ENCODE assay signal across 7 cellular contexts in the genomic region with DNA sequence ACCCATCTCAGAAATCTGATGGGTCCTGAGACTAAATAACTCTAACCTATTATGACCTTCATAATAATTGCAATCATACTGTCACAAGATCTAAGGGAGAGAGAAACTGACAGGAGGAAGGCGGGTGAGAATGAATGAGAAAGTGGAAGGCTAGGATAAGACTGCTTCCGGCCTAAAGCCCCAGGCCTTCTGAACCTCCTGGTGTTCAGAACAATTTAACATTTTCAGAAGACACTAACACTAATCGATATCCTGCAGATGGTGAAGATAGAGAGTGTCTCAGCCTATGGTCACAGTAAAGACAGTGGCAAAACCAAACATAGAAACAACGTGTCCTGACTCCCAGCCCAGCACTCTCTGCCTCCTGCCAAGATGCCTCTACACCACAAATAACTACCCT. TPM values are rescaled to one million over a fixed set of nuclear protein-coding genes. Genes with fewer than 3 reads are reported as not detected.
DNase-seq lines count a peak whose midpoint lies in the region; ATAC-seq, FAIRE-seq and TF ChIP-seq lines count a peak whose summit lies in the region.

No MANE protein-coding gene starts in this region.

- peaks cover 32% of the 10 kb centered on the region for H3K4me1 Mint-ChIP-seq in glutamatergic neuron (ENCODE audit: low read depth, unreplicated experiment)

- H3K27me3 ChIP-seq in H7 (ENCODE audit: control insufficient read depth, insufficient read depth, low read length): no peaks in the 10 kb centered on the region; the same call in 1 of the 2 replicates
- no peaks in the 10 kb centered on the region for H3K27me3 ChIP-seq in small intestine (ENCODE audit: control insufficient read depth in 2 of 2, insufficient read depth in 2 of 2, low read length in 2 of 2)

- H3K27ac Mint-ChIP-seq in glutamatergic neuron (ENCODE audit: unreplicated experiment): peak overlapping the region; percentile 100

- TF ChIP-seq CTCF in VCaP (conservative IDR thresholded peaks at IDR 0.05) (no peak), glutamatergic neuron (IDR thresholded peaks at IDR 0.05; ENCODE audit: partially characterized antibody, unreplicated experiment) (no peak), RWPE1 (conservative IDR thresholded peaks at IDR 0.05; ENCODE audit: low read depth) (no peak)

- FAIRE-seq in small intestine (lab: Jason Lieb, UNC): no peak

- peaks cover 11% of the 10 kb centered on the region for H3K27me3 Mint-ChIP-seq in glutamatergic neuron (ENCODE audit: unreplicated experiment)

- H3K4me3 ChIP-seq in H7 (ENCODE audit: insufficient read depth, low read depth, low read length) (peak overlapping the region; percentile 97), small intestine (ENCODE audit: low read depth in 1 of 2, low read length in 2 of 2) (peak overlapping the region; percentile 76 to 89)

- no peaks in the 10 kb centered on the region for H3K9me3 ChIP-seq in small intestine (ENCODE audit: control insufficient read depth, low read depth)

- H3K4me3 Mint-ChIP-seq in glutamatergic neuron (ENCODE audit: unreplicated experiment): peak overlapping the region; percentile 92

- POLR2A ChIA-PET in RWPE1 (lab: Yijun Ruan, JAX; ENCODE audit: low non-redundant PET): no interaction called here

- H3K27ac ChIP-seq in VCaP (peak overlapping the region; percentile 94), small intestine (ENCODE audit: low read depth in 1 of 2, low read length in 1 of 2) (peak overlapping the region in 1 of 2 donors; percentile 100), RWPE1 (no peak overlapping the region)

- DNase-seq in H7: no peak
- no peak for DNase-seq in glutamatergic neuron
- no peak for DNase-seq in small intestine
- DNase-seq in activated CD4-positive, alpha-beta T cell treated with anti-CD3 and anti-CD28 coated beads, Interleukin-2, amount 50 U/mL, for 1 hour: no peak
- no peak for DNase-seq in RWPE1 (ENCODE audit: low spot score)

- 2 to 14% (median 8%) methylated on average over 4 of the region's 4 CpGs for WGBS in small intestine, 3 donors

- no peak for ATAC-seq in GM18519 (IDR thresholded peaks at IDR 0.05; ENCODE audit: low FRiP score, unreplicated experiment)

- CTCF ChIA-PET in RWPE1 (lab: Yijun Ruan, JAX): interaction anchor here (0.5 kb wide), 1 partner anchor 233 kb away, joined by 3 read pairs; no protein-coding TSS in a partner anchor

- H3K9me3 Mint-ChIP-seq in glutamatergic neuron (ENCODE audit: unreplicated experiment): peaks cover 9% of the 10 kb centered on the region

- H3K36me3 Mint-ChIP-seq in glutamatergic neuron (ENCODE audit: unreplicated experiment): peaks cover 11% of the 10 kb centered on the region

- H3K36me3 ChIP-seq in H7 (replicated peaks; ENCODE audit: control insufficient read depth, insufficient read depth, low read length) (peaks cover 48% of the 10 kb centered on the region), small intestine (ENCODE audit: control insufficient read depth in 2 of 2, insufficient read depth in 2 of 2, low read length in 2 of 2) (peaks cover 11 to 33% of the 10 kb centered on the region in 2 donors)

- H3K4me1 ChIP-seq in small intestine (ENCODE audit: control insufficient read depth in 2 of 2, insufficient read depth in 1 of 2, low read depth in 1 of 2, low read length in 1 of 2): peaks cover 0 to 3% of the 10 kb centered on the region in 2 donors

RNA-seq across cellular contexts. Expression of a gene that starts 1.2 kb away (rescaled TPM):
- total RNA-seq in H7 (2014; rRNA removed; shearing (Covaris generic)): 2,734 and 3,255 TPM in 2 replicates
- total RNA-seq in glutamatergic neuron (ENCODE audit: unreplicated experiment): 1,465 TPM
- polyA plus RNA-seq in small intestine: 1,000 to 10,000 TPM; 2,980 to 5,825 (median 5,408) TPM

RNA-seq across cellular contexts. Expression of a gene that starts 35.6 kb away (rescaled TPM):
- 18.0 and 32.2 TPM in 2 replicates for total RNA-seq in H7 (2014; rRNA removed; shearing (Covaris generic))
- total RNA-seq in glutamatergic neuron (ENCODE audit: unreplicated experiment): 3.1 TPM
- 100 to 1,000 TPM; 288 to 939 (median 792) TPM for polyA plus RNA-seq in small intestine

RNA-seq across cellular contexts. Expression of a gene that starts 59.6 kb away (rescaled TPM):
- total RNA-seq in H7 (2014; rRNA removed; shearing (Covaris generic)): 24.8 and 28.7 TPM in 2 replicates
- 160 TPM for total RNA-seq in glutamatergic neuron (ENCODE audit: unreplicated experiment)
- 10 to 100 TPM in 2 of 3 donors, 1 to 10 TPM in 1; 7.4 to 26.2 (median 15.7) TPM for polyA plus RNA-seq in small intestine
